In genomic region chr5:93511445-93511844, GRCh38 we compare ENCODE assay signal across 2 cellular contexts.
TF ChIP-seq lines count a peak whose summit lies in the region.

No MANE protein-coding gene starts in this region.

TF ChIP-seq in GM23338, 12 proteins besides CTCF, POLR2A, EP300 and RAD21 (continued from another document):
- TF ChIP-seq, protein P1, sequence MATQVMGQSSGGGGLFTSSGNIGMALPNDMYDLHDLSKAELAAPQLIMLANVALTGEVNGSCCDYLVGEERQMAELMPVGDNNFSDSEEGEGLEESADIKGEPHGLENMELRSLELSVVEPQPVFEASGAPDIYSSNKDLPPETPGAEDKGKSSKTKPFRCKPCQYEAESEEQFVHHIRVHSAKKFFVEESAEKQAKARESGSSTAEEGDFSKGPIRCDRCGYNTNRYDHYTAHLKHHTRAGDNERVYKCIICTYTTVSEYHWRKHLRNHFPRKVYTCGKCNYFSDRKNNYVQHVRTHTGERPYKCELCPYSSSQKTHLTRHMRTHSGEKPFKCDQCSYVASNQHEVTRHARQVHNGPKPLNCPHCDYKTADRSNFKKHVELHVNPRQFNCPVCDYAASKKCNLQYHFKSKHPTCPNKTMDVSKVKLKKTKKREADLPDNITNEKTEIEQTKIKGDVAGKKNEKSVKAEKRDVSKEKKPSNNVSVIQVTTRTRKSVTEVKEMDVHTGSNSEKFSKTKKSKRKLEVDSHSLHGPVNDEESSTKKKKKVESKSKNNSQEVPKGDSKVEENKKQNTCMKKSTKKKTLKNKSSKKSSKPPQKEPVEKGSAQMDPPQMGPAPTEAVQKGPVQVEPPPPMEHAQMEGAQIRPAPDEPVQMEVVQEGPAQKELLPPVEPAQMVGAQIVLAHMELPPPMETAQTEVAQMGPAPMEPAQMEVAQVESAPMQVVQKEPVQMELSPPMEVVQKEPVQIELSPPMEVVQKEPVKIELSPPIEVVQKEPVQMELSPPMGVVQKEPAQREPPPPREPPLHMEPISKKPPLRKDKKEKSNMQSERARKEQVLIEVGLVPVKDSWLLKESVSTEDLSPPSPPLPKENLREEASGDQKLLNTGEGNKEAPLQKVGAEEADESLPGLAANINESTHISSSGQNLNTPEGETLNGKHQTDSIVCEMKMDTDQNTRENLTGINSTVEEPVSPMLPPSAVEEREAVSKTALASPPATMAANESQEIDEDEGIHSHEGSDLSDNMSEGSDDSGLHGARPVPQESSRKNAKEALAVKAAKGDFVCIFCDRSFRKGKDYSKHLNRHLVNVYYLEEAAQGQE (IDR thresholded peaks at IDR 0.05; ENCODE audit: unreplicated experiment) = no peak
- TF ChIP-seq JUNB (IDR thresholded peaks at IDR 0.05; ENCODE audit: unreplicated experiment) = no peak
- no peak for TF ChIP-seq POLR2AphosphoS5 (IDR thresholded peaks at IDR 0.05; ENCODE audit: low read depth)
- TF ChIP-seq EZH2 (IDR thresholded peaks at IDR 0.05; ENCODE audit: low read depth, unreplicated experiment) = no peak

TF ChIP-seq in Ishikawa, 13 proteins besides CTCF, POLR2A, EP300 and RAD21 (continued from another document):
- TF ChIP-seq, protein P1 (IDR thresholded peaks at IDR 0.05; ENCODE audit: low read depth) = no peak
- no peak for TF ChIP-seq ZBTB7A (IDR thresholded peaks at IDR 0.05; ENCODE audit: low read depth)
